Comparison of ENCODE assay signal across 8 cellular contexts in the genomic region with DNA sequence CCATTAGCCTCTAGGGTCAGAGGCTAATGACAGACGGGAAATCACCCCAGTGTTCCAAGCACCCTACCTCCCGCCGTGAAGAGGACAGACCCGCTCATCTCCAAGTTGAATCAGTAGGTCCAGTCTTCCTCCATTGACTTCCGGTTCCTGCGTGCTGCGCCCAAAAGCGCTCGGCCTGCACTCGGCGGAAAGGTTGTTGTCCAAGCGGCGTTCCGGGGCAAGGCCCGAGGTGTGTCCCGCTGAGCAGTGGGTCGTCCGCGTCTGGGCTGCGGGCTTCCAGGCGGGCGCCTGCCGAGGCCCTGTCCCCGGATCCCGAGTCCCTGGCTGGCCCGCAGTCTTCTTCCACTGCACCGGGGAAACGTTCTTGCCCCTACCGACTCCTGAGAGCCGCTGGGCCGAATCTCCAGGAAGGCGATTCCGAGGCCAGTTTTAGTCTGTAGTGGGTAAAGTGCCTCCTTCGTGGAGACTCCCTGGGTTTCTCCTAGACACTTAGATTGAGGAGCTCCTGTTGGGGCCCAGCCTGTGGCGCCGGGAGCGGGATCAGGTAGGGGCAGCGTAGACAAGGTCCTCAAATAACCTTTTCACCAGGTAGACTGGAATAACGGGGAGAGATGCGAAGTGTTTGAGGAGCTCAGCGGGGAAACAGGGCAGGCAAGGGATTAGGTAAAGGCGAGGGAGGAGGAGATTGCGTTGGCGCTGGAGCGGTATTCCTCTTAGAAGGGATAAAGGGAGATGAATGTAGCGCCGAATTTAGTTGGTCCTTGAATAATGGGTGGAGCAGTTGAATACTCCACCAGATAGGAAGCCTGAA. TPM values are rescaled to one million over a fixed set of nuclear protein-coding genes. Genes with fewer than 3 reads are reported as not detected.
DNase-seq lines count a peak whose midpoint lies in the region; ATAC-seq and TF ChIP-seq lines count a peak whose summit lies in the region.

A gene with protein sequence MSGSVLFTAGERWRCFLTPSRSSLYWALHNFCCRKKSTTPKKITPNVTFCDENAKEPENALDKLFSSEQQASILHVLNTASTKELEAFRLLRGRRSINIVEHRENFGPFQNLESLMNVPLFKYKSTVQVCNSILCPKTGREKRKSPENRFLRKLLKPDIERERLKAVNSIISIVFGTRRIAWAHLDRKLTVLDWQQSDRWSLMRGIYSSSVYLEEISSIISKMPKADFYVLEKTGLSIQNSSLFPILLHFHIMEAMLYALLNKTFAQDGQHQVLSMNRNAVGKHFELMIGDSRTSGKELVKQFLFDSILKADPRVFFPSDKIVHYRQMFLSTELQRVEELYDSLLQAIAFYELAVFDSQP (minus strand): TSS at position 138 of the 811 bp plus-strand sequence. CDS start 40 bp downstream, at position 98.

- H3K27ac ChIP-seq in coronary artery: peak within 1 kb of the TSS; percentile 85 to 89

- POLR2A ChIA-PET in activated CD4-positive, alpha-beta T cell treated with anti-CD3 and anti-CD28 coated beads, Interleukin-2, amount 10 ng/mL, durations not matched to agents 7 days and 5 days (lab: Charles Lee): interaction anchor here (0.6 kb wide), 1 partner anchor 1758 kb away, joined by 3 read pairs; no protein-coding TSS in a partner anchor

- peaks cover 40% of the 10 kb centered on the region for H3K4me1 Mint-ChIP-seq in activated CD4-positive, alpha-beta T cell treated with anti-CD3 and anti-CD28 coated beads, Interleukin-2, amount 10 ng/mL, durations not matched to agents 7 days and 5 days

- intact Hi-C loops in left colon (cut with DNase I, micrococcal nuclease): no loop called here

- CTCF ChIA-PET in activated CD4-positive, alpha-beta T cell treated with anti-CD3 and anti-CD28 coated beads, Interleukin-2, amount 10 ng/mL, durations not matched to agents 7 days and 5 days (lab: Charles Lee): interaction anchor here (0.9 to 1.6 kb wide), 2 partner anchors 11 to 324 kb away, joined by 3 to 4 read pairs; no protein-coding TSS in a partner anchor

- TF ChIP-seq CTCF in coronary artery (IDR thresholded peaks at IDR 0.05): no peak

- peak within 1 kb of the TSS; percentile 80 for H3K4me3 ChIP-seq in coronary artery

- H3K9me3 Mint-ChIP-seq in activated CD4-positive, alpha-beta T cell treated with anti-CD3 and anti-CD28 coated beads, Interleukin-2, amount 10 ng/mL, durations not matched to agents 7 days and 5 days: no peaks in the 10 kb centered on the region

- H3K36me3 Mint-ChIP-seq in activated CD4-positive, alpha-beta T cell treated with anti-CD3 and anti-CD28 coated beads, Interleukin-2, amount 10 ng/mL, durations not matched to agents 7 days and 5 days (ENCODE audit: low read depth): peaks cover 14% of the 10 kb centered on the region

- peak within 1 kb of the TSS; percentile 95 for H3K4me3 Mint-ChIP-seq in activated CD4-positive, alpha-beta T cell treated with anti-CD3 and anti-CD28 coated beads, Interleukin-2, amount 10 ng/mL, durations not matched to agents 7 days and 5 days

- peak; percentile 92 for ATAC-seq in HG03439 (IDR thresholded peaks at IDR 0.05; ENCODE audit: unreplicated experiment)
- peak; percentile 98 for ATAC-seq in left colon

- peak; percentile 92 for DNase-seq in Ammon's horn (ENCODE audit: low spot score)
- DNase-seq in NCI-H524 treated with DMSO at 0.1 percent for 48 hours (lab: John Stamatoyannopoulos, UW): peak; percentile 86
- DNase-seq in activated CD4-positive, alpha-beta T cell treated with anti-CD3 and anti-CD28 coated beads, Interleukin-2, amount 10 ng/mL, durations not matched to agents 7 days and 5 days: peak; percentile 90
- peak; percentile 90 for DNase-seq in coronary artery (ENCODE audit: low spot score)
- DNase-seq in left colon: peak; percentile 87 to 90
- DNase-seq in stimulated activated CD4-positive, alpha-beta T cell treated with anti-CD3 and anti-CD28 coated beads, Interleukin-1b, Interleukin-23, amount 100 ng/mL, for 4 hours (ENCODE audit: low read depth in 2 of 2): peak; percentile 76 to 83

- TF ChIP-seq POLR2A in GM19193 (IDR thresholded peaks at IDR 0.05; ENCODE audit: extremely low read depth, insufficient read depth, insufficient read length): peak; percentile 91

- H3K27ac Mint-ChIP-seq in activated CD4-positive, alpha-beta T cell treated with anti-CD3 and anti-CD28 coated beads, Interleukin-2, amount 10 ng/mL, durations not matched to agents 7 days and 5 days: peak within 1 kb of the TSS; percentile 93

- H3K27me3 Mint-ChIP-seq in activated CD4-positive, alpha-beta T cell treated with anti-CD3 and anti-CD28 coated beads, Interleukin-2, amount 10 ng/mL, durations not matched to agents 7 days and 5 days: no peaks in the 10 kb centered on the region

RNA-seq across cellular contexts. Expression of the gene that starts here (rescaled TPM):
- total RNA-seq in activated CD4-positive, alpha-beta T cell treated with anti-CD3 and anti-CD28 coated beads, Interleukin-2, amount 10 ng/mL, durations not matched to agents 7 days and 5 days: 10 to 100 TPM; 14.4 to 17.4 TPM
- 10 to 100 TPM; 11.8 to 17.8 TPM for total RNA-seq in left colon

Comparison
In these comparisons a context has a peak if more than half of its experiments do, and no peak if none do; other contexts are left out.
1. Peak in every context shown above with its lines: DNase-seq, ATAC-seq, H3K4me3 ChIP-seq and H3K27ac ChIP-seq.